8 cellular contexts compared by ENCODE assay signal in the genomic region with DNA sequence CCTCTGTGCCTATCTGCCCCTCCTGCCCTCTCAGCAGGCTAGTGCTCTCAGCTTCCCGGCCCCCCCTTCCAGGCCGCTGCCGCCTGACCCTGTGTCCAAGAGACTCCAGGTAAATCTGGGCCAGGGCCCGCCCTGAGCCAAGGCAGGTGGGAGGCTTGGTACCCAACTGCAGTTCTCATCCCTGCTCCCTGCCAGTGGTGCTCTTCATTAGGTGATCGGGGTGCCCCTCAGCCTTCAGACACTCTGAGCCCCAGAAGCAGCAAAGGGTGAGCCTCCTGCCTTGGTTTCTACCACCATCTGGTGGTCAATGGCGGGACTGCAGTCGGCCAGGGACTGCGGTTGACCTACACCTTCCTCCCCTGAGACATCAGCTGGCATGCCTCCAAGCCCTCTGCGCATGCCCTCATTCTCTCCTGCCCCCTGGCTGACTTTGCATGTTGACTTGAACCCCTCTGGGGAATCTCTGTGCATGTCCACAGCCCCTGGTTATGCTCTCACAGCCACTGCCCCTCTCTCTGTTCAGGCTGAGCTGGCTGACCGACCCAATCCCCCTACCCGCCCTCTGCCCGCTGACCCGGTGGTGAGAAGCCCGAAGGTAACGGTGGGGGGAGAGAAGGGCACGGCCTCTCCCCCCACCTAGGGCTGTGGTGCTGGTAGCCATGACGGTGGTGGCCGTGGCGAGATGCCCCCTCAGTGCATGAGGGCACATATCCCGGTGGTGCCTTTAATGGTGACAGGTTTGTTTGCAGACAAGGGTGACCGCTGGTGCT. TPM values are rescaled to one million over a fixed set of nuclear protein-coding genes. Genes with fewer than 3 reads are reported as not detected.
DNase-seq lines count a peak whose midpoint lies in the region; ATAC-seq, FAIRE-seq and TF ChIP-seq lines count a peak whose summit lies in the region.

No MANE protein-coding gene starts in this region.

- no peak for FAIRE-seq in A549 (lab: Jason Lieb, UNC)

- TF ChIP-seq CTCF in A549 (IDR thresholded peaks at IDR 0.05) (peak; percentile 96), endodermal cell (conservative IDR thresholded peaks at IDR 0.05) (peak; percentile 94)

- peak overlapping the region; percentile 27 to 72; a peak in 4 of 6 replicates for H3K27ac ChIP-seq in A549
- H3K27ac ChIP-seq in endodermal cell (ENCODE audit: low read depth, low read length): no peak overlapping the region

- H3K9me3 ChIP-seq in A549 (no peaks in the 10 kb centered on the region), endodermal cell (ENCODE audit: control insufficient read depth, low read length) (no peaks in the 10 kb centered on the region)

- no peaks in the 10 kb centered on the region for H3K27me3 Mint-ChIP-seq in IgD-negative memory B cell
- peaks cover 5% of the 10 kb centered on the region for H3K27me3 Mint-ChIP-seq in endodermal cell (ENCODE audit: insufficient read depth)

- H3K4me3 Mint-ChIP-seq in IgD-negative memory B cell: peak overlapping the region; percentile 72 to 89 (median 81)
- no peak overlapping the region for H3K4me3 Mint-ChIP-seq in endodermal cell

- peaks cover 15 to 23% (median 17%) of the 10 kb centered on the region in 3 donors for H3K4me1 Mint-ChIP-seq in IgD-negative memory B cell
- H3K4me1 Mint-ChIP-seq in endodermal cell: peaks cover 14% of the 10 kb centered on the region

- H3K4me2 ChIP-seq in A549: peak overlapping the region; percentile 91

- peaks cover 23% of the 10 kb centered on the region for H3K4me1 ChIP-seq in A549
- peaks cover 11% of the 10 kb centered on the region for H3K4me1 ChIP-seq in endodermal cell (ENCODE audit: control insufficient read depth, insufficient read depth, low read length)

- H3K36me3 Mint-ChIP-seq in IgD-negative memory B cell (no peaks in the 10 kb centered on the region), endodermal cell (ENCODE audit: low read depth) (peaks cover 5% of the 10 kb centered on the region)

- POLR2A ChIA-PET in A549 (lab: Yijun Ruan, JAX): interaction anchor here (0.5 to 0.7 kb wide), 2 partner anchors 77 to 88 kb away, joined by 5 to 22 read pairs; no protein-coding TSS in a partner anchor

- no peak overlapping the region for H3K9ac ChIP-seq in endodermal cell (ENCODE audit: extremely low read depth, low read length, poor library complexity, severe bottlenecking)

- CTCF ChIA-PET in A549 (lab: Yijun Ruan, JAX): interaction anchor here (0.5 to 27.3 kb wide), 34 partner anchors 9 to 579 kb away, joined by 3 to 350 read pairs (median 4); partner anchors contain the start of genes ADAM15, EFNA3 and KRTCAP2

- H3K9me3 Mint-ChIP-seq in IgD-negative memory B cell (no peaks in the 10 kb centered on the region), endodermal cell (no peaks in the 10 kb centered on the region)

- H3K4me3 ChIP-seq in A549 (no peak overlapping the region), endodermal cell (ENCODE audit: low read length) (no peak overlapping the region)

- H3K27me3 ChIP-seq in endodermal cell (ENCODE audit: control insufficient read depth, insufficient read depth, low read length, poor library complexity, severe bottlenecking): peaks cover 7% of the 10 kb centered on the region

- TF ChIP-seq POLR2A in A549 (IDR thresholded peaks at IDR 0.05; ENCODE audit: low read length): no peak

- ATAC-seq in A549 (peak; percentile 48 to 75), GM18517 (IDR thresholded peaks at IDR 0.05; ENCODE audit: unreplicated experiment) (peak; percentile 46)

- H3K27ac Mint-ChIP-seq in IgD-negative memory B cell (peak overlapping the region in 1 of 3 donors; percentile 40), endodermal cell (no peak overlapping the region)

- peaks cover 2% of the 10 kb centered on the region for H3K36me3 ChIP-seq in endodermal cell (ENCODE audit: control insufficient read depth, insufficient read depth, low read length)

- 31% methylated on average over 14 of the region's 21 CpGs for WGBS in A549 (ENCODE audit: missing lambda C conversion rate)
- WGBS in endodermal cell (ENCODE audit: insufficient coverage in 1 of 2, insufficient read length in 1 of 2), 2 experiments: 11 to 32% methylated on average over 11 to 21 of the region's 21 CpGs

- TF ChIP-seq RAD21 in A549 (conservative IDR thresholded peaks at IDR 0.05 in 1 of 2, IDR thresholded peaks at IDR 0.05 in 1 of 2): peak; percentile 95 to 98

- peak; percentile 84 to 88 for DNase-seq in A549 (ENCODE audit: low read depth in 1 of 2, low spot score in 1 of 2)
- DNase-seq in NOMO-1 treated with dmso at 0.1 percent for 144 hours (lab: John Stamatoyannopoulos, UW; ENCODE audit: unreplicated experiment): peak; percentile 39
- peak; percentile 82 to 100 (median 99) for DNase-seq in activated CD8-positive, alpha-beta memory T cell treated with anti-CD3 and anti-CD28 coated beads for 48 hours (ENCODE audit: low read depth in 2 of 3, low spot score in 2 of 3)
- DNase-seq in endodermal cell: peak; percentile 99
- peak; percentile 87 for DNase-seq in mucosa of gallbladder (ENCODE audit: low spot score)
- peak; percentile 83 to 97 for DNase-seq in stimulated activated CD8-positive, alpha-beta memory T cell treated with anti-CD3 and anti-CD28 coated beads, Interleukin-4, amount 100 ng/mL, for 4 hours (ENCODE audit: low read depth in 2 of 2, low spot score in 1 of 2)

- no peak for TF ChIP-seq EP300 in A549 (IDR thresholded peaks at IDR 0.05)

TF ChIP-seq in A549, 52 proteins besides CTCF, POLR2A, EP300 and RAD21:
- TF ChIP-seq NPAS2 (CRISPR knock-in tag; IDR thresholded peaks at IDR 0.05; ENCODE audit: borderline replicate concordance) (no peak), SMC3 (IDR thresholded peaks at IDR 0.05) (peak; percentile 80)
TF ChIP-seq in A549: peak in this region for 1.

RNA-seq across cellular contexts. Expression of gene EFNA4, which starts 2.0 kb away (rescaled TPM):
- polyA plus RNA-seq in A549 (2011; rRNA removed): 3.1 and 4.9 TPM in 2 replicates
- polyA plus RNA-seq in A549 (2012; cell fraction: cytosol; rRNA removed): 5.3 and 7.4 TPM in 2 replicates
- 6.7 and 7.0 TPM in 2 replicates for polyA plus RNA-seq in A549 (2012; cell fraction: nucleus; rRNA removed)
- polyA plus RNA-seq in A549 (2017; fragmentation: RNase III; extraction: RNeasy Plus Mini Kit Qiagen cat#74134 plus additional on column Dnase treatment): 6.1 to 8.7 TPM (median 7.5 TPM) in 3 replicates
- 4.5 and 5.9 TPM in 2 replicates for polyA minus RNA-seq in A549 (2011; rRNA and poly(A)+ RNA removed)
- polyA plus RNA-seq in IgD-negative memory B cell: 8.5 TPM
- 10 to 100 TPM; 15.9 to 17.9 TPM for total RNA-seq in endodermal cell
- polyA plus RNA-seq in endodermal cell (2013, experiment 1 of 2): 30.7 TPM
- polyA plus RNA-seq in endodermal cell (2013, experiment 2 of 2): 29.6 TPM
- 12.8 TPM for total RNA-seq in mucosa of gallbladder

RNA-seq across cellular contexts. Expression of gene ADAM15, which starts 10.4 kb away (rescaled TPM):
- polyA plus RNA-seq in A549 (2011; rRNA removed) (25.6 and 33.6 TPM in 2 replicates), A549 (2017; fragmentation: RNase III; extraction: RNeasy Plus Mini Kit Qiagen cat#74134 plus additional on column Dnase treatment) (33.0 to 35.2 TPM (median 34.2 TPM) in 3 replicates), IgD-negative memory B cell (8.0 TPM)
- polyA plus RNA-seq in A549 (2012; cell fraction: cytosol; rRNA removed): 48.4 and 71.3 TPM in 2 replicates
- polyA plus RNA-seq in A549 (2012; cell fraction: nucleus; rRNA removed): 165 and 205 TPM in 2 replicates
- 66.5 and 71.0 TPM in 2 replicates for polyA minus RNA-seq in A549 (2011; rRNA and poly(A)+ RNA removed)
- total RNA-seq in endodermal cell (10 to 100 TPM; 13.4 to 16.5 TPM), mucosa of gallbladder (146 TPM)
- 26.5 TPM for polyA plus RNA-seq in endodermal cell (2013, experiment 1 of 2)
- 27.3 TPM for polyA plus RNA-seq in endodermal cell (2013, experiment 2 of 2)

RNA-seq across cellular contexts. Expression of gene EFNA3, which starts 17.1 kb away (rescaled TPM):
- 1.9 and 2.6 TPM in 2 replicates for polyA plus RNA-seq in A549 (2011; rRNA removed)
- 2.6 and 3.0 TPM in 2 replicates for polyA plus RNA-seq in A549 (2012; cell fraction: cytosol; rRNA removed)
- 2.7 and 3.3 TPM in 2 replicates for polyA plus RNA-seq in A549 (2012; cell fraction: nucleus; rRNA removed)
- 2.0 to 3.2 TPM (median 2.7 TPM) in 3 replicates for polyA plus RNA-seq in A549 (2017; fragmentation: RNase III; extraction: RNeasy Plus Mini Kit Qiagen cat#74134 plus additional on column Dnase treatment)
- 2.6 and 4.0 TPM in 2 replicates for polyA minus RNA-seq in A549 (2011; rRNA and poly(A)+ RNA removed)
- polyA plus RNA-seq in IgD-negative memory B cell: 1.3 TPM
- total RNA-seq in endodermal cell: 1 to 10 TPM; 3.1 to 6.0 TPM
- 19.9 TPM for polyA plus RNA-seq in endodermal cell (2013, experiment 1 of 2)
- polyA plus RNA-seq in endodermal cell (2013, experiment 2 of 2): 19.0 TPM
- total RNA-seq in mucosa of gallbladder: 2.7 TPM

RNA-seq across cellular contexts. Expression of gene DCST1, which starts 27.9 kb away (rescaled TPM):
- 0.06 TPM in 1 of 2 replicates, not detected in the other for polyA plus RNA-seq in A549 (2011; rRNA removed)
- 0.03 and 0.04 TPM in 2 replicates for polyA plus RNA-seq in A549 (2012; cell fraction: cytosol; rRNA removed)
- 0.08 TPM in 1 of 2 replicates, not detected in the other for polyA plus RNA-seq in A549 (2012; cell fraction: nucleus; rRNA removed)
- polyA plus RNA-seq in A549 (2017; fragmentation: RNase III; extraction: RNeasy Plus Mini Kit Qiagen cat#74134 plus additional on column Dnase treatment): not detected in 3 replicates
- 0.25 TPM in 1 of 2 replicates, not detected in the other for polyA minus RNA-seq in A549 (2011; rRNA and poly(A)+ RNA removed)
- not detected for polyA plus RNA-seq in IgD-negative memory B cell
- not detected for total RNA-seq in endodermal cell
- polyA plus RNA-seq in endodermal cell (2013, experiment 1 of 2): not detected
- polyA plus RNA-seq in endodermal cell (2013, experiment 2 of 2): not detected
- not detected for total RNA-seq in mucosa of gallbladder

RNA-seq across cellular contexts. Expression of gene DCST2, which starts 28.0 kb away (rescaled TPM):
- 1.0 and 1.5 TPM in 2 replicates for polyA plus RNA-seq in A549 (2011; rRNA removed)
- polyA plus RNA-seq in A549 (2012; cell fraction: cytosol; rRNA removed): 0.63 and 0.76 TPM in 2 replicates
- polyA plus RNA-seq in A549 (2012; cell fraction: nucleus; rRNA removed): 6.2 and 11.1 TPM in 2 replicates
- polyA plus RNA-seq in A549 (2017; fragmentation: RNase III; extraction: RNeasy Plus Mini Kit Qiagen cat#74134 plus additional on column Dnase treatment): 0.23 to 0.46 TPM (median 0.43 TPM) in 3 replicates
- polyA minus RNA-seq in A549 (2011; rRNA and poly(A)+ RNA removed): 0.73 and 0.83 TPM in 2 replicates
- polyA plus RNA-seq in IgD-negative memory B cell: not detected
- 1 to 10 TPM in 1 of 2 donors, under 1 TPM in 1; 0.44 to 2.0 TPM for total RNA-seq in endodermal cell
- 4.1 TPM for polyA plus RNA-seq in endodermal cell (2013, experiment 1 of 2)
- 3.4 TPM for polyA plus RNA-seq in endodermal cell (2013, experiment 2 of 2)
- total RNA-seq in mucosa of gallbladder: 1.0 TPM

Comparison
In these comparisons a context has a peak if more than half of its experiments do, and no peak if none do; other contexts are left out.
1. DNase-seq: peak in every context shown above with its lines; median percentile 99 in activated CD8-positive, alpha-beta memory T cell treated with anti-CD3 and anti-CD28 coated beads for 48 hours; 99 in endodermal cell; 90 in stimulated activated CD8-positive, alpha-beta memory T cell treated with anti-CD3 and anti-CD28 coated beads, Interleukin-4, amount 100 ng/mL, for 4 hours; 87 in mucosa of gallbladder; 86 in A549; 39 in NOMO-1 treated with dmso at 0.1 percent for 144 hours.